In the genomic region with DNA sequence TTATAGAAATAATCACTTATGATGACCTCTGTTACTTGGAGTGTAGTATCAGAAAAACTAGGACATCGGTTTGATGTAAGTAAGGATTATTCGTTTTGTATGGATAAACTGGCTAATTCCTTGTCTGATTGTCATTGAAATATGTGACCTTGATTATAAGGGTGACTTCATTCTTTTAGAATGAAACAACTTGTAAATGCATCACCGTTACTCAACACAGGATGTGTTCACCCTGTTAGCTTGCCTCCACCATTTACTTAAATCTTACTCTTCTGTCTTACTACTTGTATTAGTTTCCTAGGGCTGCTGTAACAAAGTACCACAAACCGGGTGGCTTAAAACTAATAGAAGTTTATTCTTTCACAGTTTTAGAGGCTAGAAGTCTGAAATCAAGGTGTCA, we compare ENCODE assay signal across 20 cellular contexts. TPM values are rescaled to one million over a fixed set of nuclear protein-coding genes. Genes with fewer than 3 reads are reported as not detected.
A peak's percentile ranks its signal among the peaks of the same experiment; 100 is the strongest.
DNase-seq lines count a peak whose midpoint lies in the region; ATAC-seq and TF ChIP-seq lines count a peak whose summit lies in the region.
"Had no signal": no experiment of that assay in that cellular context is flagged by ENCODE, and none has a peak within 500 bp of the region (broad histone marks: within the 10 kb centered on the region; RNA-seq: fewer than 3 reads in every experiment).

No MANE protein-coding gene starts in this region.

- dilution Hi-C loops in IMR-90 (cut with HindIII; ENCODE audit: low sequenced_read_pairs, unreplicated experiment), result no loop called here

- H3K4me3 ChIP-seq in IMR-90 (ENCODE audit: insufficient read depth, low read depth, low read length), result no peak overlapping the region
- H3K4me3 ChIP-seq in cardiac fibroblast (replicated peaks in 1 of 2; ENCODE audit: low read depth in 2 of 2, low read length in 2 of 2), result no peak overlapping the region
- H3K4me3 ChIP-seq in mesendoderm (ENCODE audit: low read length), result no peak overlapping the region
- H3K4me3 ChIP-seq: mucosa of descending colon, sigmoid colon, testis had no signal

- H3K79me1 ChIP-seq in IMR-90 (ENCODE audit: low read depth in 1 of 2, low read length in 2 of 2) (peaks cover 19 to 32% of the 10 kb centered on the region in 2 experiments), mesendoderm (ENCODE audit: low read length) (no peaks in the 10 kb centered on the region)

- peaks cover 2% of the 10 kb centered on the region; the same call in 1 of the 2 replicates for H3K9me3 ChIP-seq in IMR-90 (ENCODE audit: control insufficient read depth, insufficient read depth, low read length)
- H3K9me3 ChIP-seq: mucosa of descending colon, sigmoid colon, testis had no signal

- H3K9ac ChIP-seq in IMR-90 (ENCODE audit: low read depth, low read length) (no peak overlapping the region), mesendoderm (ENCODE audit: low read length) (no peak overlapping the region)

- H3K27ac ChIP-seq in IMR-90 (ENCODE audit: insufficient read depth, low read length), result no peak overlapping the region
- no peak overlapping the region for H3K27ac ChIP-seq in mesendoderm (ENCODE audit: low read depth, low read length)
- H3K27ac ChIP-seq: sigmoid colon, testis had no signal

- H3K4me3 Mint-ChIP-seq in activated naive CD4-positive, alpha-beta T cell treated with anti-CD3 and anti-CD28 coated beads, Interleukin-2, amount 50 U/mL, for 24 hours, result no peak overlapping the region
- no peak overlapping the region for H3K4me3 Mint-ChIP-seq in activated naive CD4-positive, alpha-beta T cell treated with anti-CD3 and anti-CD28 coated beads, Interleukin-2, amount 10 ng/mL, durations not matched to agents 7 days and 5 days

- no peak overlapping the region; the same call in 1 of the 2 replicates for H2BK20ac ChIP-seq in IMR-90 (ENCODE audit: low read depth, low read length)

- H4K91ac ChIP-seq in IMR-90 (ENCODE audit: insufficient read depth, low read depth, low read length), result no peak overlapping the region

- H3K4me1 ChIP-seq in IMR-90 (ENCODE audit: control insufficient read depth, insufficient read depth, low read length) (peaks cover 2% of the 10 kb centered on the region; the same call in 1 of the 2 replicates), mesendoderm (ENCODE audit: control insufficient read depth, low read depth, low read length) (no peaks in the 10 kb centered on the region)
- H3K4me1 ChIP-seq: sigmoid colon, testis had no signal

- peaks cover 4% of the 10 kb centered on the region for H3K9me3 Mint-ChIP-seq in activated naive CD4-positive, alpha-beta T cell treated with anti-CD3 and anti-CD28 coated beads, Interleukin-2, amount 50 U/mL, for 24 hours
- no peaks in the 10 kb centered on the region for H3K9me3 Mint-ChIP-seq in activated naive CD4-positive, alpha-beta T cell treated with anti-CD3 and anti-CD28 coated beads, Interleukin-2, amount 10 ng/mL, durations not matched to agents 7 days and 5 days

- no peaks in the 10 kb centered on the region for H3K79me2 ChIP-seq in mesendoderm (ENCODE audit: control insufficient read depth, insufficient read depth, low read length)

- H2AFZ ChIP-seq in IMR-90 (replicated peaks; ENCODE audit: low read length, poor library complexity), result no peak overlapping the region

- no peak overlapping the region; the same call in 1 of the 2 replicates for H4K5ac ChIP-seq in IMR-90 (ENCODE audit: low read depth, low read length)
- no peak overlapping the region for H4K5ac ChIP-seq in mesendoderm (ENCODE audit: low read length)

- no peak for TF ChIP-seq RAD21 in IMR-90 (IDR thresholded peaks at IDR 0.05; ENCODE audit: low read length)

- WGBS in IMR-90 (ENCODE audit: extremely low coverage in 2 of 2, insufficient read length in 1 of 2), 2 experiments, result no CpG with 5 or more reads among the region's 4 CpGs
- no CpG with 5 or more reads among the region's 4 CpGs for WGBS in mesendoderm (ENCODE audit: extremely low coverage, insufficient coverage, low lambda C conversion rate)

- TF ChIP-seq CTCF in IMR-90 (conservative IDR thresholded peaks at IDR 0.05; ENCODE audit: low read depth, low read length), result no peak
- TF ChIP-seq CTCF in cardiac fibroblast (IDR thresholded peaks at IDR 0.05; ENCODE audit: low read depth, low read length), result no peak

- H3K27me3 ChIP-seq in IMR-90 (ENCODE audit: control insufficient read depth, insufficient read depth, low read length) (no peaks in the 10 kb centered on the region), mesendoderm (ENCODE audit: insufficient read depth, low read length, poor library complexity) (no peaks in the 10 kb centered on the region)
- H3K27me3 ChIP-seq: sigmoid colon, testis had no signal

- H3K56ac ChIP-seq in IMR-90 (ENCODE audit: extremely low read depth, insufficient read depth, low read length) (no peak overlapping the region), mesendoderm (ENCODE audit: low read length) (no peak overlapping the region)

- H2BK5ac ChIP-seq in IMR-90 (ENCODE audit: low read depth, low read length, poor library complexity, severe bottlenecking), result peak overlapping the region; percentile 34
- H2BK5ac ChIP-seq in mesendoderm (ENCODE audit: low read length), result no peak overlapping the region

- H3K4me2 ChIP-seq in IMR-90 (ENCODE audit: low read depth, low read length), result peak overlapping the region; percentile 42; the same call in 1 of the 2 replicates
- no peak overlapping the region for H3K4me2 ChIP-seq in mesendoderm (ENCODE audit: low read length)

- peak overlapping the region; percentile 20 for H3K27ac Mint-ChIP-seq in activated naive CD4-positive, alpha-beta T cell treated with anti-CD3 and anti-CD28 coated beads, Interleukin-2, amount 50 U/mL, for 24 hours
- H3K27ac Mint-ChIP-seq in activated naive CD4-positive, alpha-beta T cell treated with anti-CD3 and anti-CD28 coated beads, Interleukin-2, amount 10 ng/mL, durations not matched to agents 7 days and 5 days, result no peak overlapping the region

- peaks cover 73% of the 10 kb centered on the region for H3K4me1 Mint-ChIP-seq in activated naive CD4-positive, alpha-beta T cell treated with anti-CD3 and anti-CD28 coated beads, Interleukin-2, amount 50 U/mL, for 24 hours
- peaks cover 32% of the 10 kb centered on the region for H3K4me1 Mint-ChIP-seq in activated naive CD4-positive, alpha-beta T cell treated with anti-CD3 and anti-CD28 coated beads, Interleukin-2, amount 10 ng/mL, durations not matched to agents 7 days and 5 days

- ATAC-seq in IMR-90 (ENCODE audit: low read depth) (peak; percentile 87), HG02678 (IDR thresholded peaks at IDR 0.05; ENCODE audit: unreplicated experiment) (no peak)
- ATAC-seq: left cardiac atrium, mucosa of descending colon had no signal

- H3K18ac ChIP-seq in IMR-90 (ENCODE audit: low read depth, low read length) (peak overlapping the region; percentile 28; the same call in 1 of the 2 replicates), mesendoderm (ENCODE audit: low read length) (no peak overlapping the region)

- intact Hi-C loops in IMR-90 (cut with micrococcal nuclease), result no loop called here

- H2AK5ac ChIP-seq in IMR-90 (ENCODE audit: low read depth, low read length), result no peak overlapping the region
- H2AK5ac ChIP-seq in mesendoderm (ENCODE audit: low read length), result no peak overlapping the region

- no peaks in the 10 kb centered on the region for H3K27me3 Mint-ChIP-seq in activated naive CD4-positive, alpha-beta T cell treated with anti-CD3 and anti-CD28 coated beads, Interleukin-2, amount 50 U/mL, for 24 hours
- no peaks in the 10 kb centered on the region for H3K27me3 Mint-ChIP-seq in activated naive CD4-positive, alpha-beta T cell treated with anti-CD3 and anti-CD28 coated beads, Interleukin-2, amount 10 ng/mL, durations not matched to agents 7 days and 5 days

- peak overlapping the region; percentile 1; the same call in 1 of the 2 replicates for H3K14ac ChIP-seq in IMR-90 (replicated peaks; ENCODE audit: low read depth, low read length)

- no TSS peak for BruUV-seq in IMR-90 (replicated peaks; lab: Mats Ljungman, UMichigan)

- peaks cover 16% of the 10 kb centered on the region for H3K36me3 Mint-ChIP-seq in activated naive CD4-positive, alpha-beta T cell treated with anti-CD3 and anti-CD28 coated beads, Interleukin-2, amount 50 U/mL, for 24 hours
- H3K36me3 Mint-ChIP-seq in activated naive CD4-positive, alpha-beta T cell treated with anti-CD3 and anti-CD28 coated beads, Interleukin-2, amount 10 ng/mL, durations not matched to agents 7 days and 5 days, result peaks cover 46% of the 10 kb centered on the region

- no peak overlapping the region for H2AK9ac ChIP-seq in IMR-90 (replicated peaks; ENCODE audit: low read depth, low read length, poor library complexity)

- peak overlapping the region in 1 of 2 experiments; percentile 49; a peak in 3 of 4 replicates for H4K8ac ChIP-seq in IMR-90 (ENCODE audit: low read depth in 2 of 2, low read length in 2 of 2)
- no peak overlapping the region for H4K8ac ChIP-seq in mesendoderm (ENCODE audit: low read depth, low read length)

- peak overlapping the region; percentile 26; the same call in 1 of the 2 replicates for H3K23ac ChIP-seq in IMR-90 (ENCODE audit: low read depth, low read length)
- no peak overlapping the region for H3K23ac ChIP-seq in mesendoderm (ENCODE audit: low read length)

- H3K36me3 ChIP-seq in IMR-90 (ENCODE audit: control insufficient read depth, insufficient read depth, low read length) (no peaks in the 10 kb centered on the region), mesendoderm (ENCODE audit: control insufficient read depth, insufficient read depth, low read length) (no peaks in the 10 kb centered on the region)

- DNase-seq in activated naive CD4-positive, alpha-beta T cell treated with anti-CD3 and anti-CD28 coated beads, Interleukin-2, amount 10 ng/mL, durations not matched to agents 7 days and 5 days, result no peak
- DNase-seq in IMR-90 (peak; percentile 65), cardiac fibroblast (ENCODE audit: low read depth in 2 of 2) (peak; percentile 31 to 74), mesendoderm (peak; percentile 34), NCI-H1417 treated with DMSO at 0.1 percent for 48 hours (lab: John Stamatoyannopoulos, UW) (no peak), amygdala (lab: John Stamatoyannopoulos, UW) (no peak)
- DNase-seq: activated CD4-positive, CD25-positive, alpha-beta regulatory T cell treated with anti-CD3 and anti-CD28 coated beads, Interleukin-2, amount 50 U/mL, for 72 hours; GDM1; left cardiac atrium; mucosa of descending colon; NCI-H2029 treated with DMSO at 0.1 percent for 48 hours; NCI-H510A treated with DMSO at 0.1 percent for 48 hours; occipital lobe; SHP77 treated with DMSO at 0.1 percent for 48 hours; sigmoid colon; stimulated activated CD4-positive, alpha-beta T cell treated with anti-CD3 and anti-CD28 coated beads, Interleukin-4, amount 100 ng/mL, for 24 hours; stimulated activated CD8-positive, alpha-beta memory T cell treated with anti-CD3 and anti-CD28 coated beads, Interleukin-4, amount 100 ng/mL, for 48 hours; testis had no signal

- in situ Hi-C loops in IMR-90 (cut with MboI; ENCODE audit: low sequenced_read_pairs), result no loop called here

- no peak for TF ChIP-seq POLR2A in IMR-90 (IDR thresholded peaks at IDR 0.05; ENCODE audit: low read depth, low read length)

- no peaks in the 10 kb centered on the region for H4K20me1 ChIP-seq in IMR-90 (ENCODE audit: insufficient read depth, low read length)

- H3K9me1 ChIP-seq in IMR-90 (ENCODE audit: insufficient read depth, low read length), result peaks cover 3% of the 10 kb centered on the region; the same call in 1 of the 2 replicates

- H3K4ac ChIP-seq in IMR-90 (ENCODE audit: low read depth, low read length) (peak overlapping the region; percentile 22; the same call in 1 of the 2 replicates), mesendoderm (ENCODE audit: low read depth, low read length) (no peak overlapping the region)

- POLR2A ChIA-PET in IMR-90 (lab: Charles Lee; ENCODE audit: unreplicated experiment), result no interaction called here

- H2BK15ac ChIP-seq in IMR-90 (ENCODE audit: low read depth, low read length) (no peak overlapping the region), mesendoderm (replicated peaks; ENCODE audit: low read depth) (no peak overlapping the region)

- peak overlapping the region; percentile 58; the same call in 1 of the 2 replicates for H2BK120ac ChIP-seq in IMR-90 (ENCODE audit: low read depth, low read length)
- no peak overlapping the region for H2BK120ac ChIP-seq in mesendoderm (ENCODE audit: low read depth, low read length)

- CTCF ChIA-PET in activated naive CD4-positive, alpha-beta T cell treated with anti-CD3 and anti-CD28 coated beads, Interleukin-2, amount 10 ng/mL, durations not matched to agents 7 days and 5 days (lab: Charles Lee), result no interaction called here
- CTCF ChIA-PET in IMR-90 (lab: Yijun Ruan, JAX), result no interaction called here

RNA-seq across cellular contexts. Expression of a gene that starts 7.9 kb away (rescaled TPM):
- 8.9 and 9.9 TPM in 2 replicates for total RNA-seq in IMR-90 (2012; rRNA removed)
- 12.0 and 12.3 TPM in 2 replicates for polyA plus RNA-seq in IMR-90 (2012; rRNA removed)
- polyA plus RNA-seq in IMR-90 (2012; cell fraction: cytosol; rRNA removed), result 4.8 and 6.5 TPM in 2 replicates
- 69.1 and 132 TPM in 2 replicates for polyA plus RNA-seq in IMR-90 (2012; cell fraction: nucleus; rRNA removed; ENCODE audit: low replicate concordance)
- polyA plus RNA-seq in mesendoderm (2013, experiment 1 of 2), result 5.1 TPM
- 4.9 TPM for polyA plus RNA-seq in mesendoderm (2013, experiment 2 of 2)

RNA-seq across cellular contexts. Expression of a gene that starts 14.6 kb away (rescaled TPM):
- 14.7 and 16.4 TPM in 2 replicates for total RNA-seq in IMR-90 (2012; rRNA removed)
- 16.0 and 17.2 TPM in 2 replicates for polyA plus RNA-seq in IMR-90 (2012; rRNA removed)
- polyA plus RNA-seq in IMR-90 (2012; cell fraction: cytosol; rRNA removed), result 7.8 and 8.1 TPM in 2 replicates
- polyA plus RNA-seq in IMR-90 (2012; cell fraction: nucleus; rRNA removed; ENCODE audit: low replicate concordance), result 22.6 and 39.0 TPM in 2 replicates
- polyA plus RNA-seq in mesendoderm (2013, experiment 1 of 2), result 13.6 TPM
- 13.2 TPM for polyA plus RNA-seq in mesendoderm (2013, experiment 2 of 2)

Comparison
In these comparisons a context has a peak if more than half of its experiments do, and no peak if none do; other contexts are left out.
1. DNase-seq: peak in IMR-90 (single experiment), cardiac fibroblast (2 of 2) and mesendoderm (single experiment); none in activated naive CD4-positive, alpha-beta T cell treated with anti-CD3 and anti-CD28 coated beads, Interleukin-2, amount 10 ng/mL, durations not matched to agents 7 days and 5 days (single experiment), NCI-H1417 treated with DMSO at 0.1 percent for 48 hours (single experiment) and amygdala (0 of 56).